In the genomic region with DNA sequence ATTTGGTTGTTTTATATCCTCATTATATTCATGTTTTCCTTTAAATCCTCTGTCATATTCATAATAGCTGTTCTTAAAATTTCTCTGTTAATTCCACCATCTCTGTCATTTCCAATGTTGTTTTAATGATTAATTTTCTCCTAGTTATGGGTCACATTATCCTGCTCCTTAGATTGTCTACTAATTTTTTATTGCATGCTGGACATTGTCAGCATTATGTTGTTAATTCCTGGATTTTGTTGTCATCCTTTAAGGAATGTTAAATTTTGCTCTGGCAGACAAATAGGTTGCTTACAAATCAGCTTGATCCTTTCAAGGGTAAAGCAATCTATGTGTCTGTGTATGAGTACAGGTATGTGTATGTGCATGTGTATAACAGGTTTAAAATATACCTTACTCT, we compare ENCODE assay signal across 28 cellular contexts.
"Had no signal": no experiment of that assay in that cellular context is flagged by ENCODE, and none has a peak within 500 bp of the region (broad histone marks: within the 10 kb centered on the region; RNA-seq: fewer than 3 reads in every experiment).

No MANE protein-coding gene starts in this region.

- H3K27ac ChIP-seq: colonic mucosa, dorsolateral prefrontal cortex, epithelial cell of prostate, esophagus muscularis mucosa, esophagus squamous epithelium, foreskin keratinocyte, gastrocnemius medialis, gastroesophageal sphincter, heart left ventricle, heart right ventricle had no signal

- DNase-seq: colonic mucosa; cortex of kidney; dermis blood vessel endothelial cell; dorsolateral prefrontal cortex; effector CD4-positive, alpha-beta T cell; effector CD8-positive, alpha-beta T cell; effector memory CD4-positive, alpha-beta T cell; effector memory CD8-positive, alpha-beta T cell; endodermal cell; erythroblast; esophagus squamous epithelium; foreskin fibroblast; foreskin keratinocyte; foreskin melanocyte; gastrocnemius medialis; glutamatergic neuron; head of caudate nucleus; heart left ventricle; heart right ventricle had no signal

- ATAC-seq: effector memory CD8-positive, alpha-beta T cell; esophagus mucosa; foreskin keratinocyte; gastrocnemius medialis; gastroesophageal sphincter; heart left ventricle; heart right ventricle had no signal

- H3K9me3 ChIP-seq: colonic mucosa had no signal

- H3K36me3 ChIP-seq: colonic mucosa, esophagus muscularis mucosa, esophagus squamous epithelium, gastrocnemius medialis, gastroesophageal sphincter, heart left ventricle, heart right ventricle had no signal

- FAIRE-seq: colon, endometrium, endothelial cell of umbilical vein, frontal cortex had no signal

- H3K4me1 ChIP-seq: colonic mucosa, esophagus muscularis mucosa, foreskin keratinocyte, gastrocnemius medialis, gastroesophageal sphincter, heart left ventricle, heart right ventricle had no signal

- H3K4me3 Mint-ChIP-seq: dendritic cell treated with granulocyte-macrophage colony-stimulating factor and Interleukin-4, amounts not matched to agents 40 ng/mL and 50 ng/mL, for 4 days; effector memory CD8-positive, alpha-beta T cell; endodermal cell had no signal

- H3K4me3 ChIP-seq: colonic mucosa, dorsolateral prefrontal cortex, esophagus muscularis mucosa, esophagus squamous epithelium, gastrocnemius medialis, gastroesophageal sphincter, heart left ventricle, heart right ventricle had no signal

- H3K27me3 ChIP-seq: colonic mucosa had no signal

- H3K27ac Mint-ChIP-seq: dendritic cell treated with granulocyte-macrophage colony-stimulating factor and Interleukin-4, amounts not matched to agents 40 ng/mL and 50 ng/mL, for 4 days; effector memory CD8-positive, alpha-beta T cell; endodermal cell had no signal
